10 cellular contexts compared by ENCODE assay signal in the genomic region with DNA sequence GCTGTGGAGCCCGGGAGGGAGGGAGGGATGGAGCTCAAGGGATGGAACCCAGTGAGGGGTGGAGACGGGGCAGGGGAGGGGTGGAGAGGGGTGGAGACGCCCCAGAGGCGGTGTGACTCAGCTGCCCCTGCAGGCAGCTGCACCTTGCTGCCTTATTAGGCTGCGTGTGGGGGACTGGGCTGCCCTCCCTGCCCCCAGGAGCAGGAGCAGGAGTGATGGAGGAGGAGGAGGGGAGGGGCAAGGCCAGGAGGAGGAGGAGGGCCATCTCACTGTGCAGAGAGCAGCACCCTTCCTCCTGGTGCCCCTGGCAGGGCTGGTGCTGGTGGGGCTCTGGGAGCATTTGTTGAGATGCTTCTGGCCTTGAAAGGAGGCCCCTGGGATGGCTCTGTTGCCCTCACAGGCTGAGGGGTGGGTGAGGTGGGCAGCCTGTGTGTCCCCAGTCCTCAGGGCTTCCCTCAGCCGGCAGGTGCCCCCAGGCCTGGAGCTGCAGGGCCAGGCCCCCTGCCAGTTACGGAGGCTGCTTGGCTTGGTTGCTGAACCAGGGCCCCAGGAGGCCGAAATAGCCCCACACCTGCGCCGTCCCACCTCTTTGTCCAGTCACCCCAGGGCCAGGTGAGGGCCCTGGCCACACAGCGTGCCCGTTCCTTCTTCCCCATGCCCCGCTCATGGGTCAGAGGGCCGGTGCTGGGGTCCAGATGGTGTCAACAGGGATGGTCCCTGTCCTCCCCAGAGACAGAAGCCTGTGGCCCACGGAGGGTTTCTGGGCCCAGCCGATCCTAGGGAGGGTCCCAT. TPM values are rescaled to one million over a fixed set of nuclear protein-coding genes. Genes with fewer than 3 reads are reported as not detected.
DNase-seq lines count a peak whose midpoint lies in the region; ATAC-seq and TF ChIP-seq lines count a peak whose summit lies in the region.
"Had no signal": no experiment of that assay in that cellular context is flagged by ENCODE, and none has a peak within 500 bp of the region (broad histone marks: within the 10 kb centered on the region; RNA-seq: fewer than 3 reads in every experiment).

No MANE protein-coding gene starts in this region.

- DNase-seq in ELF-1 (ENCODE audit: low read depth, low spot score) (peak; percentile 80), NT2/D1 (ENCODE audit: low read depth, low spot score) (peak; percentile 59), fibroblast of peridontal ligament (ENCODE audit: extremely low read depth) (peak; percentile 48), psoas muscle (no peak), DMS53 treated with DMSO at 0.1 percent for 48 hours (lab: John Stamatoyannopoulos, UW; ENCODE audit: unreplicated experiment) (no peak), NCI-H2107 treated with DMSO at 0.1 percent for 48 hours (lab: John Stamatoyannopoulos, UW; ENCODE audit: unreplicated experiment) (no peak)

- 75 to 79% (median 77%) methylated on average over 13 to 16 of the region's 16 CpGs for WGBS in psoas muscle, 3 donors

- H3K4me3 ChIP-seq in NT2/D1 (ENCODE audit: insufficient read length, low read depth) (no peak overlapping the region), psoas muscle (no peak overlapping the region)

- ATAC-seq in psoas muscle (peak; percentile 28 to 64 (median 34)), HG02970 (IDR thresholded peaks at IDR 0.05; ENCODE audit: low FRiP score, unreplicated experiment) (no peak), HG02885 (IDR thresholded peaks at IDR 0.05; ENCODE audit: poor library complexity, unreplicated experiment) (no peak)

- peaks cover 39% of the 10 kb centered on the region for H3K4me1 ChIP-seq in NT2/D1 (ENCODE audit: insufficient read depth, insufficient read length)
- H3K4me1 ChIP-seq in psoas muscle: peaks cover 41% of the 10 kb centered on the region

- no peak for TF ChIP-seq CTCF in psoas muscle (IDR thresholded peaks at IDR 0.05)

- H3K9me3 ChIP-seq in NT2/D1 (ENCODE audit: insufficient read depth, low read length): no peaks in the 10 kb centered on the region
- H3K9me3 ChIP-seq in psoas muscle: no peaks in the 10 kb centered on the region

- intact Hi-C loops in psoas muscle (cut with DNase I): no loop called here

- no peaks in the 10 kb centered on the region for H3K27me3 ChIP-seq in NT2/D1 (ENCODE audit: insufficient read depth, insufficient read length)
- H3K27me3 ChIP-seq in psoas muscle (ENCODE audit: insufficient read depth in 3 of 3, low read length in 2 of 3): no peaks in the 10 kb centered on the region

- peaks cover 90% of the 10 kb centered on the region for H3K36me3 ChIP-seq in NT2/D1 (ENCODE audit: insufficient read depth, insufficient read length, low read length)
- peaks cover 0 to 42% of the 10 kb centered on the region in 2 donors for H3K36me3 ChIP-seq in psoas muscle (ENCODE audit: insufficient read depth in 1 of 2, low read depth in 1 of 2)

- H3K27ac ChIP-seq in psoas muscle: peak overlapping the region; percentile 30
- H3K27ac ChIP-seq: KMS-11 had no signal

- H3K9ac ChIP-seq in NT2/D1 (ENCODE audit: insufficient read length, low read depth): peak overlapping the region; percentile 69
- H3K9ac ChIP-seq: KMS-11 had no signal

RNA-seq across cellular contexts. Expression of gene TSSC4, which starts 9.5 kb away (rescaled TPM):
- 10 to 100 TPM; 43.4 to 65.5 (median 51.7) TPM for total RNA-seq in psoas muscle
- 100 to 1,000 TPM in 2 of 3 donors, 10 to 100 TPM in 1; 76.6 to 114 (median 107) TPM for polyA plus RNA-seq in psoas muscle

RNA-seq across cellular contexts. Expression of gene CD81, which starts 14.0 kb away (rescaled TPM):
- total RNA-seq in psoas muscle: 100 to 1,000 TPM in 3 of 4 donors, 10 to 100 TPM in 1; 88.7 to 136 (median 117) TPM
- 100 to 1,000 TPM in 1 of 3 donors, 10 to 100 TPM in 2; 75.9 to 155 (median 90.1) TPM for polyA plus RNA-seq in psoas muscle

RNA-seq across cellular contexts. Expression of gene TRPM5, which starts 53.2 kb away (rescaled TPM):
- total RNA-seq in psoas muscle: not detected
- polyA plus RNA-seq in psoas muscle: not detected
- total RNA-seq: subcutaneous adipose tissue had no signal

RNA-seq across cellular contexts. Expression of gene KCNQ1, which starts 53.7 kb away (rescaled TPM):
- 1 to 10 TPM; 1.1 to 3.1 (median 1.8) TPM for total RNA-seq in psoas muscle
- polyA plus RNA-seq in psoas muscle: under 1 TPM; 0.48 to 0.98 (median 0.52) TPM

Comparison
In these comparisons a context has a peak if more than half of its experiments do, and no peak if none do; other contexts are left out.
1. DNase-seq: peak in ELF-1 (single experiment), NT2/D1 (single experiment) and fibroblast of peridontal ligament (single experiment); none in psoas muscle (0 of 2), DMS53 treated with DMSO at 0.1 percent for 48 hours (single experiment) and NCI-H2107 treated with DMSO at 0.1 percent for 48 hours (single experiment).
2. ATAC-seq: peak in psoas muscle (4 of 4); none in HG02970 (single experiment) and HG02885 (single experiment).